In genomic region chr14:50116221-50116956, GRCh38 we compare ENCODE assay signal across 8 cellular contexts. TPM values are rescaled to one million over a fixed set of nuclear protein-coding genes. Genes with fewer than 3 reads are reported as not detected.
DNase-seq lines count a peak whose midpoint lies in the region; ATAC-seq lines count a peak whose summit lies in the region.

TSS of gene VCPKMT (minus strand) at chr14:50116572. CDS start at chr14:50116552, 20 bp downstream.

- ATAC-seq in GM21367 (IDR thresholded peaks at IDR 0.05; ENCODE audit: unreplicated experiment) = peak; percentile 91

- H3K9me3 ChIP-seq in effector memory CD4-positive, alpha-beta T cell (ENCODE audit: control insufficient read depth, low read length) = no peaks in the 10 kb centered on the region

- peaks cover 26% of the 10 kb centered on the region for H3K36me3 ChIP-seq in effector memory CD4-positive, alpha-beta T cell (ENCODE audit: control insufficient read depth, insufficient read depth, low read length)

- DNase-seq in COR-L47 (lab: John Stamatoyannopoulos, UW) (peak; percentile 96), HT1080 (ENCODE audit: low read depth) (peak; percentile 88), NOMO-1 (lab: John Stamatoyannopoulos, UW; ENCODE audit: unreplicated experiment in 2 of 2) (peak; percentile 92 to 96), medulla oblongata (ENCODE audit: extremely low spot score) (peak; percentile 94)
- DNase-seq in effector memory CD4-positive, alpha-beta T cell = peak; percentile 88 to 91 (median 90)
- peak; percentile 89 to 97 (median 91) for DNase-seq in stimulated activated CD4-positive, alpha-beta T cell treated with anti-CD3 and anti-CD28 coated beads, TNF-alpha, amount 100 ng/mL, for 48 hours (ENCODE audit: low read depth in 3 of 3)

- POLR2A ChIA-PET in activated CD8-positive, alpha-beta memory T cell treated with anti-CD3 and anti-CD28 coated beads for 36 hours (lab: Charles Lee) = interaction anchor here (0.6 to 1.5 kb wide), 13 partner anchors 31 to 484 kb away, joined by 3 to 9 read pairs (median 3); partner anchors contain the start of gene NEMF

- H3K27me3 ChIP-seq in effector memory CD4-positive, alpha-beta T cell (replicated peaks; ENCODE audit: control insufficient read depth, insufficient read depth, low read length, poor library complexity, severe bottlenecking) = no peaks in the 10 kb centered on the region

- H3K4me1 ChIP-seq in effector memory CD4-positive, alpha-beta T cell (ENCODE audit: control insufficient read depth, insufficient read depth, low read length, poor library complexity, severe bottlenecking) = peaks cover 10% of the 10 kb centered on the region

- H3K27ac ChIP-seq in effector memory CD4-positive, alpha-beta T cell (ENCODE audit: insufficient read depth, low read length, poor library complexity, severe bottlenecking) = peak within 1 kb of the TSS; percentile 92

- peak within 1 kb of the TSS; percentile 85 for H3K4me3 ChIP-seq in effector memory CD4-positive, alpha-beta T cell (ENCODE audit: insufficient read depth, low read depth, low read length, poor library complexity, severe bottlenecking)

- CTCF ChIA-PET in activated CD8-positive, alpha-beta memory T cell treated with anti-CD3 and anti-CD28 coated beads for 36 hours (lab: Charles Lee) = interaction anchor here (0.9 to 2.1 kb wide), 4 partner anchors 99 to 254 kb away, joined by 3 to 8 read pairs (median 3); no protein-coding TSS in a partner anchor

RNA-seq across cellular contexts. Expression of gene VCPKMT, which starts in this region (rescaled TPM):
- 3.6 and 4.2 TPM in 2 replicates for total RNA-seq in HT1080 (2014; rRNA removed; shearing (Covaris generic))
- 6.6 TPM in 2 replicates for polyA plus RNA-seq in HT1080 (2015; cell fraction: cytosol; rRNA removed)
- polyA plus RNA-seq in HT1080 (2015; cell fraction: nucleus; rRNA removed) = 14.8 and 17.6 TPM in 2 replicates
- 10 to 100 TPM; 14.7 to 15.8 TPM for total RNA-seq in activated CD8-positive, alpha-beta memory T cell treated with anti-CD3 and anti-CD28 coated beads for 36 hours

Comparison
In these comparisons a context has a peak if more than half of its experiments do, and no peak if none do; other contexts are left out.
1. Peak in every context shown above with its lines: DNase-seq, ATAC-seq, H3K4me3 ChIP-seq and H3K27ac ChIP-seq.